ENCODE assay signal across 1 cellular context in genomic region chr17:7394452-7395191, GRCh38.
TF ChIP-seq lines count a peak whose summit lies in the region.

Gene PLSCR3, minus strand, starts transcription at chr17:7394525. Its CDS starts 415 bp downstream, at chr17:7394110.

TF ChIP-seq in HepG2, 621 proteins besides CTCF, POLR2A, EP300 and RAD21 (continued from another document and continues in another):
- TF ChIP-seq PATZ1 (CRISPR knock-in tag; IDR thresholded peaks at IDR 0.05) (no peak), ZC3H13 (CRISPR knock-in tag; IDR thresholded peaks at IDR 0.05) (peak; percentile 59; the same call in 1 of the 2 replicates), ZNF530 (CRISPR knock-in tag; IDR thresholded peaks at IDR 0.05; ENCODE audit: low read depth) (no peak), TERF1 (CRISPR knock-in tag; IDR thresholded peaks at IDR 0.05) (no peak; the same call in 1 of the 2 replicates), ZNF563 (CRISPR knock-in tag; IDR thresholded peaks at IDR 0.05) (no peak; the same call in 1 of the 2 replicates), HNRNPK (IDR thresholded peaks at IDR 0.05; ENCODE audit: low read depth, low read length, poor library complexity, severe bottlenecking) (no peak), ARID4A (CRISPR knock-in tag; IDR thresholded peaks at IDR 0.05; ENCODE audit: borderline replicate concordance) (peak; percentile 51; the same call in 1 of the 2 replicates), ZNF282 (IDR thresholded peaks at IDR 0.05; ENCODE audit: partially characterized antibody) (no peak), UBTF (CRISPR knock-in tag; IDR thresholded peaks at IDR 0.05) (peak; percentile 78), ZNF562 (CRISPR knock-in tag; IDR thresholded peaks at IDR 0.05; ENCODE audit: borderline replicate concordance) (no peak), ZNF543 (CRISPR knock-in tag; IDR thresholded peaks at IDR 0.05) (0 out of 2 replicates have a peak, but pooled peaks have one; percentile 13), ZEB1 (IDR thresholded peaks at IDR 0.05; ENCODE audit: insufficient replicate concordance, low read depth) (no peak), ZNF672 (CRISPR knock-in tag; IDR thresholded peaks at IDR 0.05) (no peak), ZNF24 (IDR thresholded peaks at IDR 0.05) (no peak), DNMT1 (CRISPR knock-in tag; IDR thresholded peaks at IDR 0.05) (no peak; the same call in 1 of the 2 replicates), SP1 (IDR thresholded peaks at IDR 0.05) (no peak), SP1 (CRISPR knock-in tag; IDR thresholded peaks at IDR 0.05) (peak; percentile 53; the same call in 1 of the 2 replicates), SAP130 (CRISPR knock-in tag; IDR thresholded peaks at IDR 0.05; ENCODE audit: low read depth) (peak; percentile 75), ZBTB21 (CRISPR knock-in tag; IDR thresholded peaks at IDR 0.05) (no peak), KAT2B (IDR thresholded peaks at IDR 0.05; ENCODE audit: borderline replicate concordance, low read depth, low read length) (no peak), GABPA (IDR thresholded peaks at IDR 0.05; ENCODE audit: low read depth, low read length) (peak; percentile 62), GABPA (CRISPR knock-in tag; IDR thresholded peaks at IDR 0.05; ENCODE audit: low read depth) (peak; percentile 69), TGIF2 (CRISPR knock-in tag; IDR thresholded peaks at IDR 0.05) (no peak), NCOA2 (CRISPR knock-in tag; IDR thresholded peaks at IDR 0.05) (0 out of 2 replicates have a peak, but pooled peaks have one; percentile 19), GPN1 (CRISPR knock-in tag; IDR thresholded peaks at IDR 0.05; ENCODE audit: borderline replicate concordance) (no peak), MTF1 (CRISPR knock-in tag; IDR thresholded peaks at IDR 0.05) (no peak), MAFG (CRISPR knock-in tag; IDR thresholded peaks at IDR 0.05) (0 out of 2 replicates have a peak, but pooled peaks have one; percentile 52), KDM5B (CRISPR knock-in tag; IDR thresholded peaks at IDR 0.05; ENCODE audit: borderline replicate concordance) (peak; percentile 48; the same call in 1 of the 2 replicates), ZNF75D (CRISPR knock-in tag; IDR thresholded peaks at IDR 0.05; ENCODE audit: borderline replicate concordance) (no peak), ZNF496 (CRISPR knock-in tag; IDR thresholded peaks at IDR 0.05; ENCODE audit: insufficient replicate concordance) (no peak), STAT5B (CRISPR knock-in tag; IDR thresholded peaks at IDR 0.05) (no peak), FOXK1 (CRISPR knock-in tag; IDR thresholded peaks at IDR 0.05; ENCODE audit: borderline replicate concordance, low read depth) (no peak), RARA (CRISPR knock-in tag; IDR thresholded peaks at IDR 0.05) (no peak; the same call in 1 of the 2 replicates), TRIM24 (CRISPR knock-in tag; IDR thresholded peaks at IDR 0.05) (no peak), ZNF180 (CRISPR knock-in tag; IDR thresholded peaks at IDR 0.05; ENCODE audit: borderline replicate concordance, low read depth) (no peak), TIGD3 (CRISPR knock-in tag; IDR thresholded peaks at IDR 0.05; ENCODE audit: borderline replicate concordance) (no peak), MLLT10 (CRISPR knock-in tag; IDR thresholded peaks at IDR 0.05) (no peak), ZBTB26 (CRISPR knock-in tag; IDR thresholded peaks at IDR 0.05; ENCODE audit: borderline replicate concordance) (no peak), ZBTB7A (CRISPR knock-in tag; IDR thresholded peaks at IDR 0.05) (peak; percentile 17; the same call in 1 of the 2 replicates), MXD1 (CRISPR knock-in tag; IDR thresholded peaks at IDR 0.05) (peak; percentile 50; the same call in 1 of the 2 replicates), GTF3A (CRISPR knock-in tag; conservative IDR thresholded peaks at IDR 0.05) (no peak), POLR2G (IDR thresholded peaks at IDR 0.05; ENCODE audit: low read depth, low read length) (peak; percentile 85), KAT8 (CRISPR knock-in tag; IDR thresholded peaks at IDR 0.05) (peak; percentile 21; the same call in 1 of the 2 replicates), SKI (IDR thresholded peaks at IDR 0.05; ENCODE audit: partially characterized antibody) (peak; percentile 32), HMG20B (CRISPR knock-in tag; conservative IDR thresholded peaks at IDR 0.05) (no peak), ELK4 (CRISPR knock-in tag; IDR thresholded peaks at IDR 0.05; ENCODE audit: borderline replicate concordance) (no peak), ZNF678 (CRISPR knock-in tag; IDR thresholded peaks at IDR 0.05) (no peak), ZBTB49 (CRISPR knock-in tag; IDR thresholded peaks at IDR 0.05; ENCODE audit: borderline replicate concordance) (no peak), ZNF879 (CRISPR knock-in tag; IDR thresholded peaks at IDR 0.05) (no peak), TAF15 (IDR thresholded peaks at IDR 0.05; ENCODE audit: low read depth, low read length, poor library complexity, severe bottlenecking) (peak; percentile 61), RAD51 (IDR thresholded peaks at IDR 0.05; ENCODE audit: borderline replicate concordance) (no peak), TP53 (CRISPR knock-in tag; conservative IDR thresholded peaks at IDR 0.05) (no peak), ZNF576 (CRISPR knock-in tag; IDR thresholded peaks at IDR 0.05) (no peak), HOXA9 (CRISPR knock-in tag; IDR thresholded peaks at IDR 0.05; ENCODE audit: borderline replicate concordance) (no peak), ZNF7 (CRISPR knock-in tag; IDR thresholded peaks at IDR 0.05) (no peak), RELA (CRISPR knock-in tag; IDR thresholded peaks at IDR 0.05) (no peak)
